In the genomic region with DNA sequence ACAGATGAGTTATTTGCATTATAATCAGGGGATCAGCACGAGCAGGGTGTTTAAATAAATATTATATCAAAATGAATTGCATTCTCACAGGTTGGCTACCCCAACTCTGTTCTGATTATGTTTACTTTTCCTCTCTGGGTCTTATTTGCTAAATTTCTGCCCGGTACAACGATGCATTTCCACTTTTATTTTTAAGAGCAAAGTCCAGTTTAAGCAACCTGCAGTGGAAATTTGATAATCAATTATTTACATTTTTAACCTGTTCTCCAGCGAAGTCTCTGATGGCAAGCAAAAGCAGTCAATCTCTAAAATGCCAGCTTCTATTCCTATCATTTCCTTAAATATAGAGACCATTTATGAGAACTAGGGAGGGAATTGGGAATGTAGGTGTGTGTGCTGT, we compare ENCODE assay signal across 9 cellular contexts.
"Had no signal": no experiment of that assay in that cellular context is flagged by ENCODE, and none has a peak within 500 bp of the region (broad histone marks: within the 10 kb centered on the region; RNA-seq: fewer than 3 reads in every experiment).

No MANE protein-coding gene starts in this region.

- H3K27ac ChIP-seq: GM23248 had no signal

- ATAC-seq: GM23338, HCT116 had no signal

- DNase-seq: GM23248, GOT3, H7, H9, HCEC 1CT, HFFc6 had no signal

- H3K4me3 ChIP-seq: GM23248, GM23338, HAP-1 had no signal

- H3K9me3 ChIP-seq: HAP-1 had no signal

- H3K4me1 ChIP-seq: HAP-1 had no signal

- H3K36me3 ChIP-seq: HAP-1 had no signal

- H3K9ac ChIP-seq: GM23248 had no signal
